In genomic region chrX:117096528-117096927, GRCh38 we compare ENCODE assay signal across 38 cellular contexts.
"Had no signal": no experiment of that assay in that cellular context is flagged by ENCODE, and none has a peak within 500 bp of the region (broad histone marks: within the 10 kb centered on the region; RNA-seq: fewer than 3 reads in every experiment).

No MANE protein-coding gene starts in this region.

- H3K27ac ChIP-seq: ascending aorta, body of pancreas, brain microvascular endothelial cell, breast epithelium, WERI-Rb-1 had no signal

- H3K9me3 ChIP-seq: ascending aorta, body of pancreas, breast epithelium had no signal

- H3K4me3 ChIP-seq: ascending aorta, body of pancreas, breast epithelium had no signal

- FAIRE-seq: TTC549 had no signal

- H3K27ac Mint-ChIP-seq: activated CD4-positive, alpha-beta memory T cell treated with anti-CD3 and anti-CD28 coated beads, Interleukin-2, amount 10 ng/mL, durations not matched to agents 7 days and 5 days; activated CD4-positive, alpha-beta T cell treated with anti-CD3 and anti-CD28 coated beads for 36 hours; activated CD4-positive, alpha-beta T cell treated with anti-CD3 and anti-CD28 coated beads, Interleukin-2, amount 10 ng/mL, durations not matched to agents 7 days and 5 days; activated CD8-positive, alpha-beta memory T cell treated with anti-CD3 and anti-CD28 coated beads, Interleukin-2, amount 10 ng/mL, durations not matched to agents 7 days and 5 days; activated CD8-positive, alpha-beta T cell treated with anti-CD3 and anti-CD28 coated beads, Interleukin-2, amount 10 ng/mL, durations not matched to agents 7 days and 5 days; activated naive CD4-positive, alpha-beta T cell treated with anti-CD3 and anti-CD28 coated beads, Interleukin-2, amount 10 ng/mL, durations not matched to agents 7 days and 5 days; activated naive CD4-positive, alpha-beta T cell treated with anti-CD3 and anti-CD28 coated beads, Interleukin-2, amount 50 U/mL, for 24 hours; activated naive CD8-positive, alpha-beta T cell; activated naive CD8-positive, alpha-beta T cell treated with anti-CD3 and anti-CD28 coated beads, Interleukin-2, amount 10 ng/mL, durations not matched to agents 7 days and 5 days; activated naive CD8-positive, alpha-beta T cell treated with anti-CD3 and anti-CD28 coated beads, Interleukin-2, amount 50 U/mL, for 24 hours; activated T-cell treated with anti-CD3 and anti-CD28 coated beads, Interleukin-2, amount 50 U/mL, for 24 hours; activated T-helper 2 cell treated with anti-CD3 and anti-CD28 coated beads, Interferon-gamma antibody, Interleukin-2, Interleukin-4, amounts not matched to agents 10 μg/mL and 5 μg/mL and 100 μg/mL, durations not matched to agents 14 hours and 24 hours and 36 hours; T-helper 1 cell treated with Interleukin-12 subunit alpha and Interleukin-12 subunit beta and Interleukin-4 antibody, amounts not matched to agents 30 μg/mL and 1 μg/mL, for 36 hours; T-helper 2 cell treated with Interferon-gamma antibody and Interleukin-4, amounts not matched to agents 5 μg/mL and 100 μg/mL, for 36 hours; WTC11 had no signal

- H3K27me3 ChIP-seq: ascending aorta, body of pancreas, brain microvascular endothelial cell had no signal

- H3K36me3 Mint-ChIP-seq: activated CD8-positive, alpha-beta memory T cell treated with anti-CD3 and anti-CD28 coated beads, Interleukin-2, amount 10 ng/mL, durations not matched to agents 7 days and 5 days; activated naive CD4-positive, alpha-beta T cell treated with anti-CD3 and anti-CD28 coated beads, Interleukin-2, amount 10 ng/mL, durations not matched to agents 7 days and 5 days; activated naive CD4-positive, alpha-beta T cell treated with anti-CD3 and anti-CD28 coated beads, Interleukin-2, amount 50 U/mL, for 24 hours; activated naive CD8-positive, alpha-beta T cell; activated naive CD8-positive, alpha-beta T cell treated with anti-CD3 and anti-CD28 coated beads, Interleukin-2, amount 10 ng/mL, durations not matched to agents 7 days and 5 days; WTC11 had no signal

- H3K36me3 ChIP-seq: ascending aorta, brain microvascular endothelial cell, breast epithelium, WERI-Rb-1 had no signal

- ATAC-seq: activated CD4-positive, alpha-beta T cell treated with anti-CD3 and anti-CD28 coated beads for 36 hours; activated CD4-positive, CD25-positive, alpha-beta regulatory T cell treated with anti-CD3 and anti-CD28 coated beads, Interleukin-2, amount 50 U/mL, for 24 hours; activated CD8-positive, alpha-beta memory T cell treated with anti-CD3 and anti-CD28 coated beads, Interleukin-2, amount 10 ng/mL, durations not matched to agents 7 days and 5 days; activated CD8-positive, alpha-beta T cell treated with anti-CD3 and anti-CD28 coated beads, Interleukin-2, amount 10 ng/mL, durations not matched to agents 7 days and 5 days; activated naive CD8-positive, alpha-beta T cell treated with anti-CD3 and anti-CD28 coated beads, Interleukin-2, amount 50 U/mL, for 24 hours; body of pancreas; WTC11 had no signal

- H3K9me3 Mint-ChIP-seq: activated CD4-positive, alpha-beta memory T cell treated with anti-CD3 and anti-CD28 coated beads, Interleukin-2, amount 10 ng/mL, durations not matched to agents 7 days and 5 days; activated naive CD4-positive, alpha-beta T cell treated with anti-CD3 and anti-CD28 coated beads, Interleukin-2, amount 10 ng/mL, durations not matched to agents 7 days and 5 days; activated naive CD4-positive, alpha-beta T cell treated with anti-CD3 and anti-CD28 coated beads, Interleukin-2, amount 50 U/mL, for 24 hours; activated naive CD8-positive, alpha-beta T cell treated with anti-CD3 and anti-CD28 coated beads, Interleukin-2, amount 50 U/mL, for 24 hours; T-helper 1 cell treated with Interleukin-12 subunit alpha and Interleukin-12 subunit beta and Interleukin-4 antibody, amounts not matched to agents 30 μg/mL and 1 μg/mL, for 36 hours; T-helper 2 cell treated with Interferon-gamma antibody and Interleukin-4, amounts not matched to agents 5 μg/mL and 100 μg/mL, for 36 hours had no signal

- H3K4me1 Mint-ChIP-seq: activated CD4-positive, alpha-beta memory T cell treated with anti-CD3 and anti-CD28 coated beads, Interleukin-2, amount 10 ng/mL, durations not matched to agents 7 days and 5 days; activated CD4-positive, alpha-beta T cell treated with anti-CD3 and anti-CD28 coated beads for 36 hours; activated CD4-positive, alpha-beta T cell treated with anti-CD3 and anti-CD28 coated beads, Interleukin-2, amount 10 ng/mL, durations not matched to agents 7 days and 5 days; activated CD8-positive, alpha-beta memory T cell treated with anti-CD3 and anti-CD28 coated beads, Interleukin-2, amount 10 ng/mL, durations not matched to agents 7 days and 5 days; activated naive CD4-positive, alpha-beta T cell treated with anti-CD3 and anti-CD28 coated beads, Interleukin-2, amount 10 ng/mL, durations not matched to agents 7 days and 5 days; activated naive CD4-positive, alpha-beta T cell treated with anti-CD3 and anti-CD28 coated beads, Interleukin-2, amount 50 U/mL, for 24 hours; activated naive CD8-positive, alpha-beta T cell treated with anti-CD3 and anti-CD28 coated beads, Interleukin-2, amount 10 ng/mL, durations not matched to agents 7 days and 5 days; activated naive CD8-positive, alpha-beta T cell treated with anti-CD3 and anti-CD28 coated beads, Interleukin-2, amount 50 U/mL, for 24 hours; WTC11 had no signal

- H3K4me3 Mint-ChIP-seq: activated CD4-positive, alpha-beta memory T cell treated with anti-CD3 and anti-CD28 coated beads, Interleukin-2, amount 10 ng/mL, durations not matched to agents 7 days and 5 days; activated CD4-positive, alpha-beta T cell treated with anti-CD3 and anti-CD28 coated beads for 36 hours; activated CD4-positive, alpha-beta T cell treated with anti-CD3 and anti-CD28 coated beads, Interleukin-2, amount 10 ng/mL, durations not matched to agents 7 days and 5 days; activated CD8-positive, alpha-beta memory T cell treated with anti-CD3 and anti-CD28 coated beads, Interleukin-2, amount 10 ng/mL, durations not matched to agents 7 days and 5 days; activated CD8-positive, alpha-beta T cell treated with anti-CD3 and anti-CD28 coated beads, Interleukin-2, amount 10 ng/mL, durations not matched to agents 7 days and 5 days; activated naive CD4-positive, alpha-beta T cell treated with anti-CD3 and anti-CD28 coated beads, Interleukin-2, amount 10 ng/mL, durations not matched to agents 7 days and 5 days; activated naive CD4-positive, alpha-beta T cell treated with anti-CD3 and anti-CD28 coated beads, Interleukin-2, amount 50 U/mL, for 24 hours; activated naive CD8-positive, alpha-beta T cell; activated naive CD8-positive, alpha-beta T cell treated with anti-CD3 and anti-CD28 coated beads, Interleukin-2, amount 10 ng/mL, durations not matched to agents 7 days and 5 days; activated naive CD8-positive, alpha-beta T cell treated with anti-CD3 and anti-CD28 coated beads, Interleukin-2, amount 50 U/mL, for 24 hours; activated T-cell treated with anti-CD3 and anti-CD28 coated beads, Interleukin-2, amount 50 U/mL, for 24 hours; T-helper 1 cell treated with Interleukin-12 subunit alpha and Interleukin-12 subunit beta and Interleukin-4 antibody, amounts not matched to agents 30 μg/mL and 1 μg/mL, for 36 hours; T-helper 2 cell treated with Interferon-gamma antibody and Interleukin-4, amounts not matched to agents 5 μg/mL and 100 μg/mL, for 36 hours; WTC11 had no signal

- DNase-seq: activated CD4-positive, alpha-beta memory T cell treated with anti-CD3 and anti-CD28 coated beads, Interleukin-2, amount 10 ng/mL, durations not matched to agents 7 days and 5 days; activated CD4-positive, alpha-beta T cell treated with anti-CD3 and anti-CD28 coated beads for 1 hour; activated CD4-positive, alpha-beta T cell treated with anti-CD3 and anti-CD28 coated beads for 36 hours; activated CD4-positive, alpha-beta T cell treated with anti-CD3 and anti-CD28 coated beads for 48 hours; activated CD4-positive, alpha-beta T cell treated with anti-CD3 and anti-CD28 coated beads, Interleukin-2, amount 10 ng/mL, durations not matched to agents 7 days and 5 days; activated CD4-positive, alpha-beta T cell treated with anti-CD3 and anti-CD28 coated beads, Interleukin-2, amount 50 U/mL, for 48 hours; activated CD4-positive, CD25-positive, alpha-beta regulatory T cell; activated CD8-positive, alpha-beta memory T cell treated with anti-CD3 and anti-CD28 coated beads for 24 hours; activated CD8-positive, alpha-beta memory T cell treated with anti-CD3 and anti-CD28 coated beads, Interleukin-2, amount 10 ng/mL, durations not matched to agents 7 days and 5 days; activated CD8-positive, alpha-beta memory T cell treated with anti-CD3 and anti-CD28 coated beads, Interleukin-2, amount 50 U/mL, for 48 hours; activated CD8-positive, alpha-beta T cell treated with anti-CD3 and anti-CD28 coated beads, Interleukin-2, amount 10 ng/mL, durations not matched to agents 7 days and 5 days; activated effector memory CD4-positive, alpha-beta T cell treated with Interleukin-2 at 50 U/mL for 16 hours; activated gamma-delta T cell; activated naive CD4-positive, alpha-beta T cell treated with anti-CD3 and anti-CD28 coated beads, Interleukin-2, amount 10 ng/mL, durations not matched to agents 7 days and 5 days; activated naive CD4-positive, alpha-beta T cell treated with Interleukin-2 at 50 U/mL for 16 hours; activated naive CD8-positive, alpha-beta T cell treated with anti-CD3 and anti-CD28 coated beads, Interleukin-2, amount 10 ng/mL, durations not matched to agents 7 days and 5 days; activated naive CD8-positive, alpha-beta T cell treated with anti-CD3 and anti-CD28 coated beads, Interleukin-2, amount 50 U/mL, for 24 hours; activated T-cell treated with anti-CD3 and anti-CD28 coated beads, Interleukin-2, amount 50 U/mL, for 24 hours; activated T-cell treated with anti-CD3 and anti-CD28 coated beads, Interleukin-2, amount 50 U/mL, for 48 hours; amygdala; anterior cingulate cortex; body of pancreas; brain microvascular endothelial cell; central memory CD4-positive, alpha-beta T cell; T-helper 1 cell; T-helper 2 cell; T-helper 9 cell; WERI-Rb-1 had no signal

- H3K27me3 Mint-ChIP-seq: activated CD4-positive, alpha-beta memory T cell treated with anti-CD3 and anti-CD28 coated beads, Interleukin-2, amount 10 ng/mL, durations not matched to agents 7 days and 5 days; activated CD4-positive, alpha-beta T cell treated with anti-CD3 and anti-CD28 coated beads for 36 hours; activated CD4-positive, alpha-beta T cell treated with anti-CD3 and anti-CD28 coated beads, Interleukin-2, amount 10 ng/mL, durations not matched to agents 7 days and 5 days; activated CD8-positive, alpha-beta memory T cell treated with anti-CD3 and anti-CD28 coated beads, Interleukin-2, amount 10 ng/mL, durations not matched to agents 7 days and 5 days; activated naive CD4-positive, alpha-beta T cell treated with anti-CD3 and anti-CD28 coated beads, Interleukin-2, amount 10 ng/mL, durations not matched to agents 7 days and 5 days; activated naive CD4-positive, alpha-beta T cell treated with anti-CD3 and anti-CD28 coated beads, Interleukin-2, amount 50 U/mL, for 24 hours; activated naive CD8-positive, alpha-beta T cell; activated naive CD8-positive, alpha-beta T cell treated with anti-CD3 and anti-CD28 coated beads, Interleukin-2, amount 10 ng/mL, durations not matched to agents 7 days and 5 days; activated naive CD8-positive, alpha-beta T cell treated with anti-CD3 and anti-CD28 coated beads, Interleukin-2, amount 50 U/mL, for 24 hours had no signal

- H3K4me1 ChIP-seq: ascending aorta, body of pancreas, breast epithelium had no signal
